Comparison of ENCODE assay signal across 9 cellular contexts in the genomic region with DNA sequence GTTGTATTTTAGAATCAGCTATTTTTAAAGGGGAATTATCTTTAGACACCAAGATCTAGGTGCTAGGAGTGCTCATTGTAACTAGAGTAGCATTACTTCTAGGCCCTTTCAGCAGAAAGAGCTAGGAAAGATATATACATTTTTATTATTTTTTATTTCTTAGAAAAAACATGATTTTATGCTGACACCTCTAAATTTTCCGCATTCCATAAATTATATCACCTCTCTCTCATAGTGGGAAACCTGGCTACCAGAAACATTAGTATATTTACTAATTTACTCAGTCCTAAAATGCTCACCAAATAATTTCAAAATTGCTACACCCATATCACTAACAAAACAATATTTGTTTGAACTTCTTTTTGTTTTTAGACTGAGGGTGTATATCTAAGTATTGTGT.
"Had no signal": no experiment of that assay in that cellular context is flagged by ENCODE, and none has a peak within 500 bp of the region (broad histone marks: within the 10 kb centered on the region; RNA-seq: fewer than 3 reads in every experiment).

No MANE protein-coding gene starts in this region.

- H3K9ac ChIP-seq: KMS-11 had no signal

- DNase-seq: H7, HFFc6, Karpas-422, KBM-7 had no signal

- H3K4me3 Mint-ChIP-seq: GM23338, HFFc6 had no signal

- H3K27ac Mint-ChIP-seq: GM23338, HFFc6 had no signal

- H3K27ac ChIP-seq: KMS-11 had no signal

- H3K4me3 ChIP-seq: GM23338, HAP-1 had no signal

- H3K4me1 ChIP-seq: HAP-1 had no signal

- H3K9me3 Mint-ChIP-seq: GM23338, HFFc6 had no signal

- H3K36me3 ChIP-seq: HAP-1 had no signal

- H3K4me2 ChIP-seq: GM23338, KMS-11 had no signal

- FAIRE-seq: HTR-8/SVneo had no signal

- ATAC-seq: GM23338, HCT116 had no signal

- H2AFZ ChIP-seq: GM23338 had no signal

- H3K9me3 ChIP-seq: HAP-1 had no signal
